ENCODE assay signal across 37 cellular contexts in the genomic region with DNA sequence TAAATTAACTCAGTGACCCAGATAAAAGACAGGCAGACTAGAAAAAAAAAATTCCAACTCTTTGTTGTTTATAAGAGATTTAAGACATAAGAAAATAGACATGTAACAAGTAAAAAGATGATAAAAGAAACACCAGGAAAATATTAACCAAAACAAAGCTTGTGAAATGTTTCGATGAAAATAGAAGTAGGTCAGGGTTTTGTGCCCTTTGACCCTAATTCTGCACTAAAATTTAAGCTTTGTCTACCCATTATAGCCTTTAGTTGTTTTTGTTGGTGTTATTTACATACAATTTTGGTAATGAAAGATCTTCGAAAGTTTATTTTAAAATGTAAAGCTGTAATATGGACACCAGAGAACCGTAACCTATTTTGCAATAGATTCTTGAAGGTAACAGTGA.
"Had no signal": no experiment of that assay in that cellular context is flagged by ENCODE, and none has a peak within 500 bp of the region (broad histone marks: within the 10 kb centered on the region; RNA-seq: fewer than 3 reads in every experiment).

No MANE protein-coding gene starts in this region.

- H3K4me3 ChIP-seq: body of pancreas, breast epithelium had no signal

- H3K27me3 ChIP-seq: adrenal gland, body of pancreas, brain microvascular endothelial cell, breast epithelium had no signal

- H3K9me3 Mint-ChIP-seq: activated CD4-positive, alpha-beta T cell treated with anti-CD3 and anti-CD28 coated beads, Interleukin-2, amount 10 ng/mL, durations not matched to agents 7 days and 5 days; WTC11 had no signal

- FAIRE-seq: astrocyte had no signal

- DNase-seq: activated CD4-positive, alpha-beta memory T cell treated with anti-CD3 and anti-CD28 coated beads, Interleukin-2, amount 10 ng/mL, durations not matched to agents 7 days and 5 days; activated CD4-positive, alpha-beta T cell treated with anti-CD3 and anti-CD28 coated beads for 1 hour; activated CD4-positive, alpha-beta T cell treated with anti-CD3 and anti-CD28 coated beads for 36 hours; activated CD4-positive, alpha-beta T cell treated with anti-CD3 and anti-CD28 coated beads for 48 hours; activated CD4-positive, alpha-beta T cell treated with anti-CD3 and anti-CD28 coated beads, Interleukin-2, amount 10 ng/mL, durations not matched to agents 7 days and 5 days; activated CD4-positive, alpha-beta T cell treated with anti-CD3 and anti-CD28 coated beads, Interleukin-2, amount 50 U/mL, for 48 hours; activated CD4-positive, CD25-positive, alpha-beta regulatory T cell; activated CD8-positive, alpha-beta memory T cell treated with anti-CD3 and anti-CD28 coated beads for 24 hours; activated CD8-positive, alpha-beta memory T cell treated with anti-CD3 and anti-CD28 coated beads, Interleukin-2, amount 50 U/mL, for 4 hours; activated CD8-positive, alpha-beta T cell treated with anti-CD3 and anti-CD28 coated beads, Interleukin-2, amount 10 ng/mL, durations not matched to agents 7 days and 5 days; activated effector memory CD4-positive, alpha-beta T cell treated with anti-CD3 and anti-CD28 coated beads, Interleukin-2, amount 50 U/mL, for 16 hours; activated gamma-delta T cell treated with Interleukin-2 at 50 U/mL for 16 hours; activated naive CD4-positive, alpha-beta T cell; activated naive CD4-positive, alpha-beta T cell treated with anti-CD3 and anti-CD28 coated beads for 36 hours; activated naive CD4-positive, alpha-beta T cell treated with anti-CD3 and anti-CD28 coated beads, Interleukin-2, amount 50 U/mL, for 16 hours; activated naive CD8-positive, alpha-beta T cell treated with anti-CD3 and anti-CD28 coated beads for 36 hours; activated T-cell treated with anti-CD3 and anti-CD28 coated beads for 4 hours; activated T-cell treated with anti-CD3 and anti-CD28 coated beads, Interleukin-2, amount 50 U/mL, for 1 hour; activated T-cell treated with anti-CD3 and anti-CD28 coated beads, Interleukin-2, amount 50 U/mL, for 4 hours; activated T-cell treated with anti-CD3 and anti-CD28 coated beads, Interleukin-2, amount 50 U/mL, for 72 hours; adrenal gland; amniotic stem cell; aorta; body of pancreas; brain microvascular endothelial cell; central memory CD4-positive, alpha-beta T cell; T-cell; T-helper 17 cell; T1000; WERI-Rb-1 had no signal

- H3K36me3 ChIP-seq: adrenal gland, brain microvascular endothelial cell, breast epithelium, WERI-Rb-1 had no signal

- H3K4me1 Mint-ChIP-seq: activated CD4-positive, alpha-beta memory T cell treated with anti-CD3 and anti-CD28 coated beads, Interleukin-2, amount 10 ng/mL, durations not matched to agents 7 days and 5 days; activated CD4-positive, alpha-beta T cell treated with anti-CD3 and anti-CD28 coated beads for 36 hours; activated CD4-positive, alpha-beta T cell treated with anti-CD3 and anti-CD28 coated beads, Interleukin-2, amount 10 ng/mL, durations not matched to agents 7 days and 5 days; activated naive CD8-positive, alpha-beta T cell treated with anti-CD3 and anti-CD28 coated beads for 36 hours; activated T-helper 17 cell treated with anti-CD3 and anti-CD28 coated beads, Interleukin-2, amount 50 U/mL, for 72 hours; T-cell; T-helper 17 cell had no signal

- H3K9me3 ChIP-seq: adrenal gland, body of pancreas, breast epithelium had no signal

- H3K4me1 ChIP-seq: body of pancreas, breast epithelium had no signal

- H3K36me3 Mint-ChIP-seq: activated naive CD8-positive, alpha-beta T cell treated with anti-CD3 and anti-CD28 coated beads for 36 hours; T-cell; WTC11 had no signal

- H3K4me3 Mint-ChIP-seq: activated CD4-positive, alpha-beta memory T cell treated with anti-CD3 and anti-CD28 coated beads, Interleukin-2, amount 10 ng/mL, durations not matched to agents 7 days and 5 days; activated CD4-positive, alpha-beta T cell treated with anti-CD3 and anti-CD28 coated beads for 36 hours; activated CD4-positive, alpha-beta T cell treated with anti-CD3 and anti-CD28 coated beads, Interleukin-2, amount 10 ng/mL, durations not matched to agents 7 days and 5 days; activated CD8-positive, alpha-beta T cell treated with anti-CD3 and anti-CD28 coated beads, Interleukin-2, amount 10 ng/mL, durations not matched to agents 7 days and 5 days; activated naive CD4-positive, alpha-beta T cell treated with anti-CD3 and anti-CD28 coated beads for 36 hours; activated naive CD8-positive, alpha-beta T cell treated with anti-CD3 and anti-CD28 coated beads for 36 hours; activated T-cell treated with anti-CD3 and anti-CD28 coated beads, Interleukin-2, amount 50 U/mL, for 4 hours; activated T-cell treated with anti-CD3 and anti-CD28 coated beads, Interleukin-2, amount 50 U/mL, for 72 hours; activated T-helper 1 cell treated with anti-CD3 and anti-CD28 coated beads, Interleukin-12 subunit alpha, Interleukin-12 subunit beta, Interleukin-2, Interleukin-4 antibody, amounts not matched to agents 30 ng/mL and 10 ng/mL and 1 ng/mL, durations not matched to agents 14 hours and 24 hours and 36 hours; activated T-helper 17 cell treated with anti-CD3 and anti-CD28 coated beads, Interleukin-2, amount 50 U/mL, for 72 hours; T-cell; T-helper 17 cell; WTC11 had no signal

- ATAC-seq: activated CD4-positive, alpha-beta T cell treated with anti-CD3 and anti-CD28 coated beads for 36 hours; activated CD4-positive, CD25-positive, alpha-beta regulatory T cell treated with anti-CD3 and anti-CD28 coated beads, Interleukin-2, amount 50 U/mL, for 24 hours; activated CD8-positive, alpha-beta T cell treated with anti-CD3 and anti-CD28 coated beads, Interleukin-2, amount 10 ng/mL, durations not matched to agents 7 days and 5 days; activated naive CD4-positive, alpha-beta T cell treated with anti-CD3 and anti-CD28 coated beads, Interleukin-2, amount 50 U/mL, for 72 hours; activated T-cell treated with anti-CD3 and anti-CD28 coated beads, Interleukin-2, amount 50 U/mL, for 4 hours; activated T-cell treated with anti-CD3 and anti-CD28 coated beads, Interleukin-2, amount 50 U/mL, for 72 hours; activated T-helper 17 cell treated with anti-CD3 and anti-CD28 coated beads, Interleukin-2, amount 50 U/mL, for 72 hours; body of pancreas; T-cell; T-helper 17 cell; WTC11 had no signal

- H3K27me3 Mint-ChIP-seq: activated CD4-positive, alpha-beta memory T cell treated with anti-CD3 and anti-CD28 coated beads, Interleukin-2, amount 10 ng/mL, durations not matched to agents 7 days and 5 days; activated CD4-positive, alpha-beta T cell treated with anti-CD3 and anti-CD28 coated beads for 36 hours; activated CD4-positive, alpha-beta T cell treated with anti-CD3 and anti-CD28 coated beads, Interleukin-2, amount 10 ng/mL, durations not matched to agents 7 days and 5 days; activated naive CD8-positive, alpha-beta T cell treated with anti-CD3 and anti-CD28 coated beads for 36 hours; activated T-helper 17 cell treated with anti-CD3 and anti-CD28 coated beads, Interleukin-2, amount 50 U/mL, for 72 hours; T-cell; T-helper 17 cell had no signal

- H3K27ac ChIP-seq: body of pancreas, brain microvascular endothelial cell, breast epithelium, WERI-Rb-1 had no signal

- H3K27ac Mint-ChIP-seq: activated CD4-positive, alpha-beta memory T cell treated with anti-CD3 and anti-CD28 coated beads, Interleukin-2, amount 10 ng/mL, durations not matched to agents 7 days and 5 days; activated CD4-positive, alpha-beta T cell treated with anti-CD3 and anti-CD28 coated beads for 36 hours; activated CD4-positive, alpha-beta T cell treated with anti-CD3 and anti-CD28 coated beads, Interleukin-2, amount 10 ng/mL, durations not matched to agents 7 days and 5 days; activated CD8-positive, alpha-beta T cell treated with anti-CD3 and anti-CD28 coated beads, Interleukin-2, amount 10 ng/mL, durations not matched to agents 7 days and 5 days; activated naive CD4-positive, alpha-beta T cell treated with anti-CD3 and anti-CD28 coated beads for 36 hours; activated naive CD4-positive, alpha-beta T cell treated with anti-CD3 and anti-CD28 coated beads, Interleukin-2, amount 50 U/mL, for 72 hours; activated naive CD8-positive, alpha-beta T cell treated with anti-CD3 and anti-CD28 coated beads for 36 hours; activated T-cell treated with anti-CD3 and anti-CD28 coated beads, Interleukin-2, amount 50 U/mL, for 72 hours; activated T-helper 1 cell treated with anti-CD3 and anti-CD28 coated beads, Interleukin-12 subunit alpha, Interleukin-12 subunit beta, Interleukin-2, Interleukin-4 antibody, amounts not matched to agents 30 ng/mL and 10 ng/mL and 1 ng/mL, durations not matched to agents 14 hours and 24 hours and 36 hours; activated T-helper 17 cell treated with anti-CD3 and anti-CD28 coated beads, Interleukin-2, amount 50 U/mL, for 72 hours; T-cell; T-helper 17 cell; WTC11 had no signal
